13 cellular contexts compared by ENCODE assay signal in the genomic region with DNA sequence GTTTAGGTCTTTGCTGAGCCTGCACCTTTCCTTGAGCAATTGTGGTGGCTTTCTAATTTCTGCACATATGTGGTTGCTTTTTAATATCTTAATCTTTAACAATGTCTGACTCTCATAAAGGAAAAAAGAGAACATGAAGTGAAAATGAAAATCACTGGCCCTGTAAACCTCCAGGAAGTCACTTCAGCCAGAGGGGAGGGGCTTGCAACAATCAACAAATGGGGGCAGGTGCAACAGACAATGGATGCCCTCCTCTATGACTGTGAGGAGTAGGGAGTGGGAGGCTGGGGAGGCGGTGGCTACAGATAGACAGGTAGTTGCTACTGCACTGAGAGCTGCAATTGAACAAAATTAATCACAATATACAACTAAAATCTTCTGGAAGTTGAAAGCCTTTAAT.
DNase-seq lines count a peak whose midpoint lies in the region; ATAC-seq and TF ChIP-seq lines count a peak whose summit lies in the region.
"Had no signal": no experiment of that assay in that cellular context is flagged by ENCODE, and none has a peak within 500 bp of the region (broad histone marks: within the 10 kb centered on the region; RNA-seq: fewer than 3 reads in every experiment).

No MANE protein-coding gene starts in this region.

- no peaks in the 10 kb centered on the region for H3K36me3 ChIP-seq in brain microvascular endothelial cell (replicated peaks)
- H3K36me3 ChIP-seq: right lobe of liver had no signal

- no peak overlapping the region for H3K27ac ChIP-seq in brain microvascular endothelial cell
- H3K27ac ChIP-seq: right lobe of liver had no signal

- TF ChIP-seq CTCF in GM13976 (IDR thresholded peaks at IDR 0.05; ENCODE audit: borderline replicate concordance, control extremely low read depth, extremely low read depth, insufficient read depth, missing control alignments): no peak
- no peak for TF ChIP-seq CTCF in brain microvascular endothelial cell (IDR thresholded peaks at IDR 0.05; ENCODE audit: low read depth, low read length, missing control alignments)

- in situ Hi-C loops in GM13976 (cut with MboI; ENCODE audit: low sequenced_read_pairs, unreplicated experiment): no loop called here
- in situ Hi-C loops in brain microvascular endothelial cell (cut with HindIII; ENCODE audit: low pct_ligation_motif_present, low sequenced_read_pairs): no loop called here

- no peak overlapping the region for H3K4me3 ChIP-seq in brain microvascular endothelial cell (ENCODE audit: low read depth, low read length)
- H3K4me3 ChIP-seq: right lobe of liver had no signal

- ATAC-seq in GM19438 (IDR thresholded peaks at IDR 0.05; ENCODE audit: low read depth, unreplicated experiment) (peak; percentile 91), HG02870 (IDR thresholded peaks at IDR 0.05; ENCODE audit: unreplicated experiment) (peak; percentile 79), HG03571 (IDR thresholded peaks at IDR 0.05; ENCODE audit: unreplicated experiment) (peak; percentile 96)
- ATAC-seq: activated CD4-positive, CD25-positive, alpha-beta regulatory T cell treated with anti-CD3 and anti-CD28 coated beads, Interleukin-2, amount 50 U/mL, for 24 hours; right lobe of liver had no signal

- DNase-seq in GM13976 (ENCODE audit: low spot score) (peak; percentile 13), cortex of kidney (lab: John Stamatoyannopoulos, UW) (no peak), brain microvascular endothelial cell (no peak)
- no peak for DNase-seq in stimulated activated CD4-positive, alpha-beta T cell treated with anti-CD3 and anti-CD28 coated beads, Interleukin-4, amount 100 ng/mL, for 1 hour
- DNase-seq in stimulated activated CD4-positive, alpha-beta T cell treated with anti-CD3 and anti-CD28 coated beads, Interleukin-4, amount 100 ng/mL, for 24 hours: no peak
- DNase-seq: NCI-H2107; right lobe of liver; SIG-M5; stimulated activated CD8-positive, alpha-beta memory T cell treated with anti-CD3 and anti-CD28 coated beads, Interleukin-4, amount 100 ng/mL, for 48 hours had no signal

- no peaks in the 10 kb centered on the region for H3K27me3 ChIP-seq in brain microvascular endothelial cell (replicated peaks)
- H3K27me3 ChIP-seq: right lobe of liver had no signal
